Comparison of ENCODE assay signal across 1 cellular context in genomic region chr20:62668441-62669027, GRCh38.
TF ChIP-seq lines count a peak whose summit lies in the region.

No MANE protein-coding gene starts in this region.

TF ChIP-seq in HEK293, 187 proteins besides CTCF, POLR2A, EP300 and RAD21 (continued from another document):
- TF ChIP-seq, protein P1, sequence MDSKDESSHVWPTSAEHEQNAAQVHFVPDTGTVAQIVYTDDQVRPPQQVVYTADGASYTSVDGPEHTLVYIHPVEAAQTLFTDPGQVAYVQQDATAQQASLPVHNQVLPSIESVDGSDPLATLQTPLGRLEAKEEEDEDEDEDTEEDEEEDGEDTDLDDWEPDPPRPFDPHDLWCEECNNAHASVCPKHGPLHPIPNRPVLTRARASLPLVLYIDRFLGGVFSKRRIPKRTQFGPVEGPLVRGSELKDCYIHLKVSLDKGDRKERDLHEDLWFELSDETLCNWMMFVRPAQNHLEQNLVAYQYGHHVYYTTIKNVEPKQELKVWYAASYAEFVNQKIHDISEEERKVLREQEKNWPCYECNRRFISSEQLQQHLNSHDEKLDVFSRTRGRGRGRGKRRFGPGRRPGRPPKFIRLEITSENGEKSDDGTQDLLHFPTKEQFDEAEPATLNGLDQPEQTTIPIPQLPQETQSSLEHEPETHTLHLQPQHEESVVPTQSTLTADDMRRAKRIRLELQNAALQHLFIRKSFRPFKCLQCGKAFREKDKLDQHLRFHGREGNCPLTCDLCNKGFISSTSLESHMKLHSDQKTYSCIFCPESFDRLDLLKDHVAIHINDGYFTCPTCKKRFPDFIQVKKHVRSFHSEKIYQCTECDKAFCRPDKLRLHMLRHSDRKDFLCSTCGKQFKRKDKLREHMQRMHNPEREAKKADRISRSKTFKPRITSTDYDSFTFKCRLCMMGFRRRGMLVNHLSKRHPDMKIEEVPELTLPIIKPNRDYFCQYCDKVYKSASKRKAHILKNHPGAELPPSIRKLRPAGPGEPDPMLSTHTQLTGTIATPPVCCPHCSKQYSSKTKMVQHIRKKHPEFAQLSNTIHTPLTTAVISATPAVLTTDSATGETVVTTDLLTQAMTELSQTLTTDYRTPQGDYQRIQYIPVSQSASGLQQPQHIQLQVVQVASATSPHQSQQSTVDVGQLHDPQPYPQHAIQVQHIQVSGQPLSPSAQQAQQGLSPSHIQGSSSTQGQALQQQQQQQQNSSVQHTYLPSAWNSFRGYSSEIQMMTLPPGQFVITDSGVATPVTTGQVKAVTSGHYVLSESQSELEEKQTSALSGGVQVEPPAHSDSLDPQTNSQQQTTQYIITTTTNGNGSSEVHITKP (tag by site-specific recombination; IDR thresholded peaks at IDR 0.05) = peak; percentile 83
- TF ChIP-seq, protein P2, sequence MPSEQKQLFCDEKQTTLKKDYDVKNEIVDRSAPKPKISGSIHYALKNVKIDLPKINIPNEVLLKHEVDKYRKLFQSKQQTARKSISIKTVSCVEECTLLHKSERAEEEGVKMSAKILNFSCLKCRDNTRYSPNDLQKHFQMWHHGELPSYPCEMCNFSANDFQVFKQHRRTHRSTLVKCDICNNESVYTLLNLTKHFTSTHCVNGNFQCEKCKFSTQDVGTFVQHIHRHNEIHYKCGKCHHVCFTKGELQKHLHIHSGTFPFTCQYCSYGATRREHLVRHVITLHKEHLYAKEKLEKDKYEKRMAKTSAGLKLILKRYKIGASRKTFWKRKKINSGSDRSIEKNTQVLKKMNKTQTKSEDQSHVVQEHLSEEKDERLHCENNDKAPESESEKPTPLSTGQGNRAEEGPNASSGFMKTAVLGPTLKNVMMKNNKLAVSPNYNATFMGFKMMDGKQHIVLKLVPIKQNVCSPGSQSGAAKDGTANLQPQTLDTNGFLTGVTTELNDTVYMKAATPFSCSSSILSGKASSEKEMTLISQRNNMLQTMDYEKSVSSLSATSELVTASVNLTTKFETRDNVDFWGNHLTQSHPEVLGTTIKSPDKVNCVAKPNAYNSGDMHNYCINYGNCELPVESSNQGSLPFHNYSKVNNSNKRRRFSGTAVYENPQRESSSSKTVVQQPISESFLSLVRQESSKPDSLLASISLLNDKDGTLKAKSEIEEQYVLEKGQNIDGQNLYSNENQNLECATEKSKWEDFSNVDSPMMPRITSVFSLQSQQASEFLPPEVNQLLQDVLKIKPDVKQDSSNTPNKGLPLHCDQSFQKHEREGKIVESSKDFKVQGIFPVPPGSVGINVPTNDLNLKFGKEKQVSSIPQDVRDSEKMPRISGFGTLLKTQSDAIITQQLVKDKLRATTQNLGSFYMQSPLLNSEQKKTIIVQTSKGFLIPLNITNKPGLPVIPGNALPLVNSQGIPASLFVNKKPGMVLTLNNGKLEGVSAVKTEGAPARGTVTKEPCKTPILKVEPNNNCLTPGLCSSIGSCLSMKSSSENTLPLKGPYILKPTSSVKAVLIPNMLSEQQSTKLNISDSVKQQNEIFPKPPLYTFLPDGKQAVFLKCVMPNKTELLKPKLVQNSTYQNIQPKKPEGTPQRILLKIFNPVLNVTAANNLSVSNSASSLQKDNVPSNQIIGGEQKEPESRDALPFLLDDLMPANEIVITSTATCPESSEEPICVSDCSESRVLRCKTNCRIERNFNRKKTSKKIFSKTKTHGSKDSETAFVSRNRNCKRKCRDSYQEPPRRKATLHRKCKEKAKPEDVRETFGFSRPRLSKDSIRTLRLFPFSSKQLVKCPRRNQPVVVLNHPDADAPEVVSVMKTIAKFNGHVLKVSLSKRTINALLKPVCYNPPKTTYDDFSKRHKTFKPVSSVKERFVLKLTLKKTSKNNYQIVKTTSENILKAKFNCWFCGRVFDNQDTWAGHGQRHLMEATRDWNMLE (tag by site-specific recombination; conservative IDR thresholded peaks at IDR 0.05; ENCODE audit: low read depth) = no peak
- TF ChIP-seq ZNF169 (tag by site-specific recombination; IDR thresholded peaks at IDR 0.05) (no peak), ZNF585B (tag by site-specific recombination; IDR thresholded peaks at IDR 0.05) (no peak), ZSCAN18 (tag by site-specific recombination; IDR thresholded peaks at IDR 0.05) (no peak), WT1 (tag by site-specific recombination; IDR thresholded peaks at IDR 0.05) (no peak), ZNF626 (tag by site-specific recombination; IDR thresholded peaks at IDR 0.05) (no peak), ZFP69B (tag by site-specific recombination; IDR thresholded peaks at IDR 0.05) (peak; percentile 25; the same call in 1 of the 2 replicates), ZNF239 (tag by site-specific recombination; IDR thresholded peaks at IDR 0.05) (no peak), ZNF223 (tag by site-specific recombination; IDR thresholded peaks at IDR 0.05) (no peak), ZBTB8A (tag by site-specific recombination; IDR thresholded peaks at IDR 0.05) (peak; percentile 85), EGR2 (tag by site-specific recombination; IDR thresholded peaks at IDR 0.05; ENCODE audit: low read depth) (no peak), ZNF629 (tag by site-specific recombination; IDR thresholded peaks at IDR 0.05) (0 out of 2 replicates have a peak, but pooled peaks have one; percentile 21), ZBTB48 (tag by site-specific recombination; IDR thresholded peaks at IDR 0.05) (peak; percentile 55; the same call in 1 of the 2 replicates), HOXD13 (CRISPR knock-in tag; IDR thresholded peaks at IDR 0.05; ENCODE audit: borderline replicate concordance) (no peak), PATZ1 (tag by site-specific recombination; IDR thresholded peaks at IDR 0.05) (0 out of 2 replicates have a peak, but pooled peaks have one; percentile 19), GLIS2 (tag by site-specific recombination; IDR thresholded peaks at IDR 0.05) (peak; percentile 51; the same call in 1 of the 2 replicates), PRDM1 (tag by site-specific recombination; IDR thresholded peaks at IDR 0.05) (no peak), ZSCAN30 (tag by site-specific recombination; IDR thresholded peaks at IDR 0.05) (0 out of 2 replicates have a peak, but pooled peaks have one; percentile 12), ZNF114 (tag by site-specific recombination; IDR thresholded peaks at IDR 0.05) (no peak), KLF16 (tag by site-specific recombination; IDR thresholded peaks at IDR 0.05) (no peak), IKZF3 (tag by site-specific recombination; IDR thresholded peaks at IDR 0.05) (peak; percentile 76), KLF7 (tag by site-specific recombination; IDR thresholded peaks at IDR 0.05; ENCODE audit: borderline replicate concordance) (no peak), ZNF157 (tag by site-specific recombination; IDR thresholded peaks at IDR 0.05) (no peak), ZNF830 (tag by site-specific recombination; IDR thresholded peaks at IDR 0.05; ENCODE audit: low read depth) (no peak), PBX3 (CRISPR knock-in tag; IDR thresholded peaks at IDR 0.05) (0 out of 2 replicates have a peak, but pooled peaks have one; percentile 50), ZNF140 (tag by site-specific recombination; IDR thresholded peaks at IDR 0.05) (no peak), ZNF302 (tag by site-specific recombination; IDR thresholded peaks at IDR 0.05; ENCODE audit: low read depth) (no peak), ZNF292 (tag by site-specific recombination; IDR thresholded peaks at IDR 0.05; ENCODE audit: borderline replicate concordance, low read depth) (no peak)
- TF ChIP-seq, protein P3, sequence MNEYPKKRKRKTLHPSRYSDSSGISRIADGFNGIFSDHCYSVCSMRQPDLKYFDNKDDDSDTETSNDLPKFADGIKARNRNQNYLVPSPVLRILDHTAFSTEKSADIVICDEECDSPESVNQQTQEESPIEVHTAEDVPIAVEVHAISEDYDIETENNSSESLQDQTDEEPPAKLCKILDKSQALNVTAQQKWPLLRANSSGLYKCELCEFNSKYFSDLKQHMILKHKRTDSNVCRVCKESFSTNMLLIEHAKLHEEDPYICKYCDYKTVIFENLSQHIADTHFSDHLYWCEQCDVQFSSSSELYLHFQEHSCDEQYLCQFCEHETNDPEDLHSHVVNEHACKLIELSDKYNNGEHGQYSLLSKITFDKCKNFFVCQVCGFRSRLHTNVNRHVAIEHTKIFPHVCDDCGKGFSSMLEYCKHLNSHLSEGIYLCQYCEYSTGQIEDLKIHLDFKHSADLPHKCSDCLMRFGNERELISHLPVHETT (tag by site-specific recombination; IDR thresholded peaks at IDR 0.05) = peak; percentile 61; the same call in 1 of the 2 replicates
- TF ChIP-seq, protein P4, sequence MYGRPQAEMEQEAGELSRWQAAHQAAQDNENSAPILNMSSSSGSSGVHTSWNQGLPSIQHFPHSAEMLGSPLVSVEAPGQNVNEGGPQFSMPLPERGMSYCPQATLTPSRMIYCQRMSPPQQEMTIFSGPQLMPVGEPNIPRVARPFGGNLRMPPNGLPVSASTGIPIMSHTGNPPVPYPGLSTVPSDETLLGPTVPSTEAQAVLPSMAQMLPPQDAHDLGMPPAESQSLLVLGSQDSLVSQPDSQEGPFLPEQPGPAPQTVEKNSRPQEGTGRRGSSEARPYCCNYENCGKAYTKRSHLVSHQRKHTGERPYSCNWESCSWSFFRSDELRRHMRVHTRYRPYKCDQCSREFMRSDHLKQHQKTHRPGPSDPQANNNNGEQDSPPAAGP (tag by site-specific recombination; IDR thresholded peaks at IDR 0.05) = 0 out of 2 replicates have a peak, but pooled peaks have one; percentile 56
- TF ChIP-seq, protein P5, sequence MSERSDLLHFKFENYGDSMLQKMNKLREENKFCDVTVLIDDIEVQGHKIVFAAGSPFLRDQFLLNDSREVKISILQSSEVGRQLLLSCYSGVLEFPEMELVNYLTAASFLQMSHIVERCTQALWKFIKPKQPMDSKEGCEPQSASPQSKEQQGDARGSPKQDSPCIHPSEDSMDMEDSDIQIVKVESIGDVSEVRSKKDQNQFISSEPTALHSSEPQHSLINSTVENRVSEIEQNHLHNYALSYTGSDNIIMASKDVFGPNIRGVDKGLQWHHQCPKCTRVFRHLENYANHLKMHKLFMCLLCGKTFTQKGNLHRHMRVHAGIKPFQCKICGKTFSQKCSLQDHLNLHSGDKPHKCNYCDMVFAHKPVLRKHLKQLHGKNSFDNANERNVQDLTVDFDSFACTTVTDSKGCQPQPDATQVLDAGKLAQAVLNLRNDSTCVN (tag by site-specific recombination; optimal IDR thresholded peaks at IDR 0.05) = no peak
